In genomic region chr5:117594165-117594564, GRCh38 we compare ENCODE assay signal across 18 cellular contexts.
DNase-seq lines count a peak whose midpoint lies in the region; ATAC-seq and TF ChIP-seq lines count a peak whose summit lies in the region.
"Had no signal": no experiment of that assay in that cellular context is flagged by ENCODE, and none has a peak within 500 bp of the region (broad histone marks: within the 10 kb centered on the region; RNA-seq: fewer than 3 reads in every experiment).

No MANE protein-coding gene starts in this region.

- POLR2A ChIA-PET in IMR-90 (lab: Charles Lee; ENCODE audit: unreplicated experiment) = no interaction called here

- TF ChIP-seq CTCF in IMR-90 (conservative IDR thresholded peaks at IDR 0.05; ENCODE audit: low read depth, low read length) = no peak
- TF ChIP-seq CTCF in foreskin fibroblast (IDR thresholded peaks at IDR 0.05; ENCODE audit: low read depth, low read length) = no peak
- no peak for TF ChIP-seq CTCF in omental fat pad (IDR thresholded peaks at IDR 0.05)

- no peak overlapping the region for H3K14ac ChIP-seq in IMR-90 (replicated peaks; ENCODE audit: low read depth, low read length)

- H3K4ac ChIP-seq in IMR-90 (ENCODE audit: low read depth, low read length) = 0 out of 2 replicates have a peak overlapping the region, but pooled peaks have one; percentile 47

- CTCF ChIA-PET in IMR-90 (lab: Yijun Ruan, JAX) = interaction anchor here (0.5 kb wide), 2 partner anchors 9 to 213 kb away, joined by 3 to 4 read pairs; no protein-coding TSS in a partner anchor

- H2BK120ac ChIP-seq in IMR-90 (ENCODE audit: low read depth, low read length) = no peak overlapping the region

- H2BK20ac ChIP-seq in IMR-90 (ENCODE audit: low read depth, low read length) = no peak overlapping the region

- no peak overlapping the region for H2AK5ac ChIP-seq in IMR-90 (ENCODE audit: low read depth, low read length)

- dilution Hi-C loops in IMR-90 (cut with HindIII; ENCODE audit: low sequenced_read_pairs, unreplicated experiment) = no loop called here

- H3K36me3 ChIP-seq in IMR-90 (ENCODE audit: control insufficient read depth, insufficient read depth, low read length) = no peaks in the 10 kb centered on the region
- H3K36me3 ChIP-seq: uterus had no signal

- no peak overlapping the region for H3K27ac ChIP-seq in IMR-90 (ENCODE audit: insufficient read depth, low read length)
- H3K27ac ChIP-seq: SK-N-MC, uterus, VCaP had no signal

- in situ Hi-C loops in IMR-90 (cut with MboI; ENCODE audit: low sequenced_read_pairs) = no loop called here

- H3K56ac ChIP-seq in IMR-90 (ENCODE audit: extremely low read depth, insufficient read depth, low read length) = no peak overlapping the region

- H2BK5ac ChIP-seq in IMR-90 (ENCODE audit: low read depth, low read length, poor library complexity, severe bottlenecking) = peak overlapping the region; percentile 36

- no CpG with 5 or more reads among the region's 4 CpGs for WGBS in IMR-90 (ENCODE audit: extremely low coverage in 2 of 2, insufficient read length in 1 of 2), 2 experiments

- no peak overlapping the region for H2BK15ac ChIP-seq in IMR-90 (ENCODE audit: low read depth, low read length)

- ATAC-seq in IMR-90 (ENCODE audit: low read depth) (peak; percentile 49; the same call in 1 of the 2 replicates), omental fat pad (ENCODE audit: low FRiP score) (peak; percentile 41), GM18868 (IDR thresholded peaks at IDR 0.05; ENCODE audit: unreplicated experiment) (no peak), HG02970 (IDR thresholded peaks at IDR 0.05; ENCODE audit: low FRiP score, unreplicated experiment) (no peak), GM19023 (IDR thresholded peaks at IDR 0.05; ENCODE audit: unreplicated experiment) (no peak)

- no peak overlapping the region for H3K4me2 ChIP-seq in IMR-90 (ENCODE audit: low read depth, low read length)

- H3K79me1 ChIP-seq in IMR-90 (ENCODE audit: low read depth in 1 of 2, low read length in 2 of 2) = no peaks in the 10 kb centered on the region

- no peak overlapping the region for H3K9ac ChIP-seq in IMR-90 (ENCODE audit: low read depth, low read length)

- no peak overlapping the region for H2AFZ ChIP-seq in IMR-90 (replicated peaks; ENCODE audit: low read length, poor library complexity)

- H3K9me3 ChIP-seq in IMR-90 (ENCODE audit: control insufficient read depth, insufficient read depth, low read length) = 0 out of 2 replicates have a peak, but pooled peaks cover 2% of the 10 kb centered on the region
- H3K9me3 ChIP-seq: uterus had no signal

- no peak for TF ChIP-seq RAD21 in IMR-90 (IDR thresholded peaks at IDR 0.05; ENCODE audit: low read length)

- H3K9me1 ChIP-seq in IMR-90 (ENCODE audit: insufficient read depth, low read length) = no peaks in the 10 kb centered on the region

- no peak overlapping the region for H3K18ac ChIP-seq in IMR-90 (ENCODE audit: low read depth, low read length)

- intact Hi-C loops in IMR-90 (cut with micrococcal nuclease) = no loop called here

- H2AK9ac ChIP-seq in IMR-90 (replicated peaks; ENCODE audit: low read depth, low read length, poor library complexity) = no peak overlapping the region

- TF ChIP-seq POLR2A in IMR-90 (IDR thresholded peaks at IDR 0.05; ENCODE audit: low read depth, low read length) = no peak

- H3K23ac ChIP-seq in IMR-90 (ENCODE audit: low read depth, low read length) = no peak overlapping the region

- no TSS peak for BruUV-seq in IMR-90 (replicated peaks; lab: Mats Ljungman, UMichigan)

- no peak overlapping the region for H4K91ac ChIP-seq in IMR-90 (ENCODE audit: insufficient read depth, low read depth, low read length)

- H4K8ac ChIP-seq in IMR-90 (ENCODE audit: low read depth in 2 of 2, low read length in 2 of 2) = no peak overlapping the region

- no peaks in the 10 kb centered on the region for H3K4me1 ChIP-seq in IMR-90 (ENCODE audit: control insufficient read depth, insufficient read depth, low read length)
- H3K4me1 ChIP-seq: uterus had no signal

- no peaks in the 10 kb centered on the region for H4K20me1 ChIP-seq in IMR-90 (ENCODE audit: insufficient read depth, low read length)

- H3K4me3 ChIP-seq in IMR-90 (ENCODE audit: insufficient read depth, low read depth, low read length) (no peak overlapping the region), foreskin fibroblast (ENCODE audit: low read depth in 1 of 2, low read length in 2 of 2) (no peak overlapping the region)
- H3K4me3 ChIP-seq: SK-N-MC, uterus had no signal

- H3K27me3 ChIP-seq in IMR-90 (ENCODE audit: control insufficient read depth, insufficient read depth, low read length) = no peaks in the 10 kb centered on the region
- H3K27me3 ChIP-seq: uterus had no signal

- no peak overlapping the region for H4K5ac ChIP-seq in IMR-90 (ENCODE audit: low read depth, low read length)

- peak; percentile 4 for DNase-seq in AG08395 (ENCODE audit: low spot score)
- no peak for DNase-seq in IMR-90
- peak; percentile 2 to 48 for DNase-seq in foreskin fibroblast
- no peak for DNase-seq in omental fat pad (ENCODE audit: low spot score)
- no peak for DNase-seq in stimulated activated CD4-positive, alpha-beta T cell treated with anti-CD3 and anti-CD28 coated beads, Interleukin-1b, Interleukin-23, amount 100 ng/mL, for 48 hours
- DNase-seq: activated CD8-positive, alpha-beta memory T cell treated with anti-CD3 and anti-CD28 coated beads, Interleukin-2, amount 50 U/mL, for 4 hours; activated naive CD8-positive, alpha-beta T cell treated with anti-CD3 and anti-CD28 coated beads for 36 hours; cortex of kidney; DND-41; kidney; NCI-H2081; nephron progenitor cell had no signal

TF ChIP-seq in IMR-90, 13 proteins besides CTCF, POLR2A, EP300 and RAD21:
- TF ChIP-seq FOS (IDR thresholded peaks at IDR 0.05; ENCODE audit: low read depth, low read length) = no peak
- no peak for TF ChIP-seq CHD1 (IDR thresholded peaks at IDR 0.05; ENCODE audit: low read depth, low read length)
- no peak for TF ChIP-seq MXI1 (IDR thresholded peaks at IDR 0.05; ENCODE audit: borderline replicate concordance, low read depth, low read length)
- no peak for TF ChIP-seq NFE2L2 (IDR thresholded peaks at IDR 0.05; ENCODE audit: low read depth, low read length)
- no peak for TF ChIP-seq BHLHE40 (IDR thresholded peaks at IDR 0.05; ENCODE audit: low read depth, low read length)
- TF ChIP-seq MAFK (IDR thresholded peaks at IDR 0.05; ENCODE audit: low read depth, low read length) = no peak
- no peak for TF ChIP-seq RCOR1 (IDR thresholded peaks at IDR 0.05; ENCODE audit: insufficient replicate concordance, low read length)
- no peak for TF ChIP-seq ELK1 (IDR thresholded peaks at IDR 0.05; ENCODE audit: borderline replicate concordance, low read depth, low read length)

Comparison
In these comparisons a context has a peak if more than half of its experiments do, and no peak if none do; other contexts are left out.
1. DNase-seq: peak in AG08395 (single experiment) and foreskin fibroblast (2 of 2); none in IMR-90 (single experiment), omental fat pad (single experiment) and stimulated activated CD4-positive, alpha-beta T cell treated with anti-CD3 and anti-CD28 coated beads, Interleukin-1b, Interleukin-23, amount 100 ng/mL, for 48 hours (single experiment).
2. ATAC-seq: peak in IMR-90 (single experiment) and omental fat pad (single experiment); none in GM18868 (single experiment), HG02970 (single experiment) and GM19023 (single experiment).